In genomic region chr1:39992229-39992628, GRCh38 we compare ENCODE assay signal across 19 cellular contexts. TPM values are rescaled to one million over a fixed set of nuclear protein-coding genes. Genes with fewer than 3 reads are reported as not detected.
DNase-seq lines count a peak whose midpoint lies in the region; ATAC-seq, FAIRE-seq and TF ChIP-seq lines count a peak whose summit lies in the region.
"Had no signal": no experiment of that assay in that cellular context is flagged by ENCODE, and none has a peak within 500 bp of the region (broad histone marks: within the 10 kb centered on the region; RNA-seq: fewer than 3 reads in every experiment).

No MANE protein-coding gene starts in this region.

- H3K4me1 Mint-ChIP-seq in naive thymus-derived CD4-positive, alpha-beta T cell = peaks cover 0 to 15% (median 14%) of the 10 kb centered on the region in 7 donors

- H3K36me3 Mint-ChIP-seq in naive thymus-derived CD4-positive, alpha-beta T cell = no peaks in the 10 kb centered on the region
- H3K36me3 Mint-ChIP-seq: immature natural killer cell, T-cell had no signal

- H3K27me3 ChIP-seq in bronchial epithelial cell (ENCODE audit: control insufficient read depth, insufficient read depth, low read length) = no peaks in the 10 kb centered on the region
- H3K27me3 ChIP-seq in naive thymus-derived CD4-positive, alpha-beta T cell (ENCODE audit: control insufficient read depth in 2 of 2, insufficient read depth in 2 of 2, low read length in 2 of 2) = no peaks in the 10 kb centered on the region

- no peak overlapping the region for H3K27ac Mint-ChIP-seq in naive thymus-derived CD4-positive, alpha-beta T cell
- H3K27ac Mint-ChIP-seq: immature natural killer cell, T-cell had no signal

- H3K4me3 ChIP-seq in bronchial epithelial cell (ENCODE audit: low read depth, low read length) = no peak overlapping the region
- H3K4me3 ChIP-seq in naive thymus-derived CD4-positive, alpha-beta T cell (ENCODE audit: low read length) = no peak overlapping the region

- FAIRE-seq in bronchial epithelial cell (lab: Jason Lieb, UNC) = no peak
- FAIRE-seq: HTR-8/SVneo had no signal

- H3K9me3 Mint-ChIP-seq in naive thymus-derived CD4-positive, alpha-beta T cell = no peaks in the 10 kb centered on the region
- H3K9me3 Mint-ChIP-seq: immature natural killer cell, T-cell had no signal

- no peaks in the 10 kb centered on the region for H3K27me3 Mint-ChIP-seq in naive thymus-derived CD4-positive, alpha-beta T cell
- H3K27me3 Mint-ChIP-seq: T-cell had no signal

- no peaks in the 10 kb centered on the region for H3K9me3 ChIP-seq in naive thymus-derived CD4-positive, alpha-beta T cell (ENCODE audit: control insufficient read depth in 2 of 3, low read length in 3 of 3)

- POLR2A ChIA-PET in naive thymus-derived CD4-positive, alpha-beta T cell (lab: Charles Lee) = no interaction called here

- H3K27ac ChIP-seq in naive thymus-derived CD4-positive, alpha-beta T cell (ENCODE audit: low read depth, low read length) = no peak overlapping the region

- no peaks in the 10 kb centered on the region for H3K36me3 ChIP-seq in bronchial epithelial cell (ENCODE audit: control insufficient read depth, insufficient read depth, low read length)
- no peaks in the 10 kb centered on the region for H3K36me3 ChIP-seq in naive thymus-derived CD4-positive, alpha-beta T cell (ENCODE audit: control insufficient read depth in 2 of 3, insufficient read depth in 3 of 3, low read length in 3 of 3)

- ATAC-seq in naive thymus-derived CD4-positive, alpha-beta T cell = peak; percentile 70
- ATAC-seq in GM21515 (IDR thresholded peaks at IDR 0.05; ENCODE audit: unreplicated experiment) = no peak
- no peak for ATAC-seq in GM21737 (IDR thresholded peaks at IDR 0.05; ENCODE audit: unreplicated experiment)
- ATAC-seq: T-cell had no signal

- DNase-seq in CD1c-positive myeloid dendritic cell (ENCODE audit: extremely low spot score) (peak; percentile 80), MV-4-11 (lab: John Stamatoyannopoulos, UW) (peak; percentile 73), bronchial epithelial cell (ENCODE audit: low read depth) (peak; percentile 65), NCI-H2029 (lab: John Stamatoyannopoulos, UW) (no peak), DMS53 (lab: John Stamatoyannopoulos, UW) (no peak)
- DNase-seq in naive thymus-derived CD4-positive, alpha-beta T cell = no peak
- DNase-seq: activated CD4-positive, alpha-beta T cell treated with anti-CD3 and anti-CD28 coated beads, Interleukin-2, amount 50 U/mL, for 48 hours; cerebellar nuclear complex; effector CD8-positive, alpha-beta T cell; immature natural killer cell; NCI-H1417 treated with DMSO at 0.1 percent for 48 hours; NCI-H2171 treated with DMSO at 0.1 percent for 48 hours; NCI-H748 treated with DMSO at 0.1 percent for 48 hours; nucleus accumbens; stimulated activated CD4-positive, alpha-beta T cell treated with anti-CD3 and anti-CD28 coated beads, Interleukin-12 subunit alpha, Interleukin-12 subunit beta, amount 100 ng/mL, for 4 hours; T-cell had no signal

- CTCF ChIA-PET in naive thymus-derived CD4-positive, alpha-beta T cell (lab: Charles Lee) = no interaction called here

- H3K4me1 ChIP-seq in naive thymus-derived CD4-positive, alpha-beta T cell (ENCODE audit: control insufficient read depth in 2 of 2, insufficient read depth in 2 of 2, low read length in 2 of 2) = peaks cover 8 to 10% of the 10 kb centered on the region in 2 donors

- no peak for TF ChIP-seq CTCF in bronchial epithelial cell (IDR thresholded peaks at IDR 0.05; ENCODE audit: insufficient read depth, low read length, severe bottlenecking)

- H3K4me3 Mint-ChIP-seq in naive thymus-derived CD4-positive, alpha-beta T cell = no peak overlapping the region
- H3K4me3 Mint-ChIP-seq: immature natural killer cell, T-cell had no signal

- intact Hi-C loops in naive thymus-derived CD4-positive, alpha-beta T cell (cut with micrococcal nuclease) = no loop called here

RNA-seq across cellular contexts. Expression of gene MFSD2A, which starts 37.3 kb away (rescaled TPM):
- total RNA-seq in bronchial epithelial cell = 8.8 and 11.1 TPM in 2 replicates
- total RNA-seq in naive thymus-derived CD4-positive, alpha-beta T cell = 1 to 10 TPM in 4 of 5 experiments, under 1 TPM in 1; 0.70 to 8.7 (median 4.4) TPM
- under 1 TPM; 0.14 to 0.43 TPM for polyA plus RNA-seq in naive thymus-derived CD4-positive, alpha-beta T cell

RNA-seq across cellular contexts. Expression of gene CAP1, which starts 48.3 kb away (rescaled TPM):
- total RNA-seq in bronchial epithelial cell = 359 and 380 TPM in 2 replicates
- total RNA-seq in naive thymus-derived CD4-positive, alpha-beta T cell = 100 to 1,000 TPM; 176 to 683 (median 282) TPM
- polyA plus RNA-seq in naive thymus-derived CD4-positive, alpha-beta T cell = 100 to 1,000 TPM; 519 to 668 TPM

Comparison
In these comparisons a context has a peak if more than half of its experiments do, and no peak if none do; other contexts are left out.
1. DNase-seq: peak in CD1c-positive myeloid dendritic cell (single experiment), MV-4-11 (single experiment) and bronchial epithelial cell (single experiment); none in naive thymus-derived CD4-positive, alpha-beta T cell (0 of 9), NCI-H2029 (single experiment) and DMS53 (single experiment).